21 cellular contexts compared by ENCODE assay signal in the genomic region with DNA sequence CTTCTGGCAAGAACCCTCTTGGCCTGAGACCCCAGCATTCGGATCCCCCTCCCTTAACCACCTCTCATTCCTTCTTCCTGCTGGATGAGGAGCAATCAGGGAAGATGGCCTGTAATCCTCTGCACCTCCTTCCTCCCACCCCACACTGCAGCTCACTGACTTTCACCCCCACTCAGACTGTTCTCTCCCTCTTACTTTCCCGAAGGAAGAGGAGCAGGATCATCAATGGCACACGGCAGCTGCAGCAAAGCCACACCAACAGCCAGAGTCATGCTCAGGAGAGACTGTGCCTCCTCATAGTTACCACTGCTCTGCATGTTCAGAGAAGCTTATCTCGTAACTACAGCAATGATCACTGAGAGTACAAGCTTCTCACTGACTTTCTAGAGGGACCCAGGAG. TPM values are rescaled to one million over a fixed set of nuclear protein-coding genes. Genes with fewer than 3 reads are reported as not detected.
DNase-seq lines count a peak whose midpoint lies in the region; ATAC-seq, FAIRE-seq and TF ChIP-seq lines count a peak whose summit lies in the region.
"Had no signal": no experiment of that assay in that cellular context is flagged by ENCODE, and none has a peak within 500 bp of the region (broad histone marks: within the 10 kb centered on the region; RNA-seq: fewer than 3 reads in every experiment).

No MANE protein-coding gene starts in this region.

- no peaks in the 10 kb centered on the region for H3K79me1 ChIP-seq in H9 (ENCODE audit: insufficient read depth, low read depth, low read length, poor library complexity, severe bottlenecking)

- peak; percentile 42 for DNase-seq in DMS 273 (lab: John Stamatoyannopoulos, UW; ENCODE audit: unreplicated experiment)
- no peak for DNase-seq in DMS 273 treated with DMSO at 0.1 percent for 48 hours (lab: John Stamatoyannopoulos, UW)
- DNase-seq in H9: no peak
- DNase-seq in astrocyte (ENCODE audit: low read depth): no peak
- DNase-seq in nephron progenitor cell: no peak
- no peak for DNase-seq in effector memory CD4-positive, alpha-beta T cell
- DNase-seq in NCI-H2171 treated with DMSO at 0.1 percent for 48 hours (lab: John Stamatoyannopoulos, UW): no peak
- DNase-seq in activated T-cell treated with anti-CD3 and anti-CD28 coated beads, Interleukin-2, amount 50 U/mL, for 72 hours: no peak
- DNase-seq: ACHN; CD4-positive, alpha-beta T cell; GM23248; HCEC 1CT; KG1; NCI-H510A; Peyer's patch; SW 1271 had no signal

- H3K9me3 Mint-ChIP-seq in H9 (no peaks in the 10 kb centered on the region), astrocyte (ENCODE audit: unreplicated experiment) (no peaks in the 10 kb centered on the region), nephron progenitor cell (no peaks in the 10 kb centered on the region)
- H3K9me3 Mint-ChIP-seq in activated T-cell treated with anti-CD3 and anti-CD28 coated beads, Interleukin-2, amount 50 U/mL, for 72 hours: no peaks in the 10 kb centered on the region
- H3K9me3 Mint-ChIP-seq: CD4-positive, alpha-beta T cell had no signal

- H3K36me3 Mint-ChIP-seq in H9 (ENCODE audit: insufficient read depth in 1 of 3, low read depth in 3 of 3) (peaks cover 4 to 38% (median 18%) of the 10 kb centered on the region in 3 experiments; a peak in 6 of 7 replicates), astrocyte (ENCODE audit: low read depth, unreplicated experiment) (peaks cover 19% of the 10 kb centered on the region), nephron progenitor cell (ENCODE audit: low read depth) (peaks cover 31% of the 10 kb centered on the region)
- no peaks in the 10 kb centered on the region for H3K36me3 Mint-ChIP-seq in activated T-cell treated with anti-CD3 and anti-CD28 coated beads, Interleukin-2, amount 50 U/mL, for 72 hours (ENCODE audit: insufficient read depth in 2 of 2)

- no peak for TF ChIP-seq CTCF in H9 (conservative IDR thresholded peaks at IDR 0.05)
- no peak for TF ChIP-seq CTCF in astrocyte (IDR thresholded peaks at IDR 0.05; ENCODE audit: insufficient read depth, low read depth, low read length)
- TF ChIP-seq CTCF in nephron progenitor cell (IDR thresholded peaks at IDR 0.05): no peak

- peaks cover 15% of the 10 kb centered on the region for H3K36me3 ChIP-seq in astrocyte (ENCODE audit: insufficient read depth, low read length)
- H3K36me3 ChIP-seq in effector memory CD4-positive, alpha-beta T cell (ENCODE audit: control insufficient read depth, insufficient read depth, low read length): no peaks in the 10 kb centered on the region
- H3K36me3 ChIP-seq: Peyer's patch had no signal

- no peak overlapping the region for H2BK120ac ChIP-seq in H9 (ENCODE audit: low read depth, low read length, poor library complexity, severe bottlenecking)

- H2BK15ac ChIP-seq in H9 (ENCODE audit: low read depth, low read length): no peak overlapping the region

- no peak overlapping the region for H3K4ac ChIP-seq in H9 (ENCODE audit: low read depth, low read length)

- no peak overlapping the region for H4K8ac ChIP-seq in H9 (replicated peaks; ENCODE audit: insufficient read length, low read depth, low read length)

- H4K20me1 ChIP-seq in H9 (ENCODE audit: control insufficient read depth, insufficient read depth, insufficient read length) (no peaks in the 10 kb centered on the region), astrocyte (ENCODE audit: insufficient read depth, low read length) (peaks cover 29% of the 10 kb centered on the region)

- H3K23me2 ChIP-seq in H9 (ENCODE audit: insufficient read length, low read depth, low read length, poor library complexity, severe bottlenecking): no peaks in the 10 kb centered on the region

- no peak overlapping the region for H2AK5ac ChIP-seq in H9 (ENCODE audit: insufficient read length, low read length)

- H4K5ac ChIP-seq in H9 (ENCODE audit: insufficient read length, low read depth, low read length): no peak overlapping the region

- H3K23ac ChIP-seq in H9 (ENCODE audit: insufficient read length, low read depth, low read length): no peak overlapping the region

- H3K4me1 Mint-ChIP-seq in H9: no peaks in the 10 kb centered on the region
- H3K4me1 Mint-ChIP-seq in astrocyte (ENCODE audit: low read depth, unreplicated experiment): no peaks in the 10 kb centered on the region
- no peaks in the 10 kb centered on the region for H3K4me1 Mint-ChIP-seq in nephron progenitor cell
- H3K4me1 Mint-ChIP-seq in activated T-cell treated with anti-CD3 and anti-CD28 coated beads, Interleukin-2, amount 50 U/mL, for 72 hours (ENCODE audit: low read depth): peaks cover 10% of the 10 kb centered on the region

- H2BK20ac ChIP-seq in H9 (ENCODE audit: low read depth, low read length, poor library complexity, severe bottlenecking): no peak overlapping the region

- H2AFZ ChIP-seq in H9 (ENCODE audit: low read length): no peak overlapping the region
- H2AFZ ChIP-seq in astrocyte (ENCODE audit: low read depth, low read length): no peak overlapping the region
- H2AFZ ChIP-seq: GM23248 had no signal

- no peak overlapping the region for H3K18ac ChIP-seq in H9 (ENCODE audit: insufficient read length, low read depth, low read length)

- no peak overlapping the region for H4K91ac ChIP-seq in H9 (ENCODE audit: insufficient read length, low read depth, low read length)

- H3K4me2 ChIP-seq in H9 (ENCODE audit: insufficient read depth, insufficient read length, low read length) (no peak overlapping the region), astrocyte (ENCODE audit: low read length) (no peak overlapping the region)

- no peak overlapping the region for H2BK5ac ChIP-seq in H9 (ENCODE audit: insufficient read length, low read length)

- H3K27ac ChIP-seq in H9 (ENCODE audit: insufficient read length, low read depth, low read length) (no peak overlapping the region), astrocyte (ENCODE audit: low read depth, low read length) (no peak overlapping the region)
- no peak overlapping the region for H3K27ac ChIP-seq in effector memory CD4-positive, alpha-beta T cell (ENCODE audit: insufficient read depth, low read length, poor library complexity, severe bottlenecking)
- H3K27ac ChIP-seq: 22Rv1, BLaER1, GM23248, Peyer's patch, SJSA1 had no signal

- no peak overlapping the region for H3T11ph ChIP-seq in H9 (ENCODE audit: low read length)

- no peaks in the 10 kb centered on the region for H3K79me2 ChIP-seq in H9 (ENCODE audit: insufficient read depth, low read length)
- no peaks in the 10 kb centered on the region for H3K79me2 ChIP-seq in astrocyte (ENCODE audit: insufficient read depth, low read length)

- H3K14ac ChIP-seq in H9 (ENCODE audit: insufficient read depth, low read length): no peak overlapping the region

- H3K9ac ChIP-seq in H9 (ENCODE audit: extremely low read depth, insufficient read length, low read length): no peak overlapping the region
- no peak overlapping the region for H3K9ac ChIP-seq in astrocyte (ENCODE audit: low read length)
- H3K9ac ChIP-seq: BLaER1, GM23248 had no signal

- no peak overlapping the region for H3K56ac ChIP-seq in H9 (ENCODE audit: insufficient read length, low read depth, low read length)

- no peak overlapping the region for H3K4me3 Mint-ChIP-seq in H9
- H3K4me3 Mint-ChIP-seq in astrocyte (ENCODE audit: unreplicated experiment): no peak overlapping the region
- H3K4me3 Mint-ChIP-seq in nephron progenitor cell: no peak overlapping the region
- no peak overlapping the region for H3K4me3 Mint-ChIP-seq in activated T-cell treated with anti-CD3 and anti-CD28 coated beads, Interleukin-2, amount 50 U/mL, for 72 hours
- H3K4me3 Mint-ChIP-seq: CD4-positive, alpha-beta T cell had no signal

- H3K4me1 ChIP-seq in H9 (ENCODE audit: insufficient read depth, low read length) (no peaks in the 10 kb centered on the region), astrocyte (ENCODE audit: insufficient read depth, low read length) (no peaks in the 10 kb centered on the region)
- H3K4me1 ChIP-seq in effector memory CD4-positive, alpha-beta T cell (ENCODE audit: control insufficient read depth, insufficient read depth, low read length, poor library complexity, severe bottlenecking): no peaks in the 10 kb centered on the region
- H3K4me1 ChIP-seq: Peyer's patch, SJSA1 had no signal

- H3K27me3 ChIP-seq in H9 (ENCODE audit: insufficient read depth, low read length): no peaks in the 10 kb centered on the region
- H3K27me3 ChIP-seq in astrocyte (ENCODE audit: insufficient read depth, low read length): no peaks in the 10 kb centered on the region
- H3K27me3 ChIP-seq in effector memory CD4-positive, alpha-beta T cell (replicated peaks; ENCODE audit: control insufficient read depth, insufficient read depth, low read length, poor library complexity, severe bottlenecking): no peaks in the 10 kb centered on the region
- H3K27me3 ChIP-seq: BLaER1, Peyer's patch, SJSA1 had no signal

- no peak for FAIRE-seq in astrocyte (lab: Jason Lieb, UNC)
- FAIRE-seq: G401.6, GM12892 had no signal

- WGBS in H9 (ENCODE audit: extremely low coverage, insufficient read length, low lambda C conversion rate): no CpG with 5 or more reads among the region's 4 CpGs

- H3K4me3 ChIP-seq in astrocyte (ENCODE audit: insufficient read depth, low read depth, low read length): no peak overlapping the region
- H3K4me3 ChIP-seq in effector memory CD4-positive, alpha-beta T cell (ENCODE audit: insufficient read depth, low read depth, low read length, poor library complexity, severe bottlenecking): no peak overlapping the region
- H3K4me3 ChIP-seq: BLaER1, GM23248, Peyer's patch, SJSA1 had no signal

- no peak overlapping the region for H2BK12ac ChIP-seq in H9 (ENCODE audit: insufficient read length, low read depth, low read length)

- H3K9me3 ChIP-seq in H9 (ENCODE audit: control insufficient read depth, low read depth, low read length) (no peaks in the 10 kb centered on the region), astrocyte (ENCODE audit: insufficient read depth, low read depth, low read length) (no peaks in the 10 kb centered on the region)
- H3K9me3 ChIP-seq in effector memory CD4-positive, alpha-beta T cell (ENCODE audit: control insufficient read depth, low read length): no peaks in the 10 kb centered on the region
- H3K9me3 ChIP-seq: BLaER1, Peyer's patch, SJSA1 had no signal

- H3K27ac Mint-ChIP-seq in H9 (peak overlapping the region in 2 of 3 experiments; percentile 62 to 74; a peak in 4 of 7 replicates), astrocyte (ENCODE audit: unreplicated experiment) (peak overlapping the region; percentile 80), nephron progenitor cell (peak overlapping the region; percentile 66)
- H3K27ac Mint-ChIP-seq in activated T-cell treated with anti-CD3 and anti-CD28 coated beads, Interleukin-2, amount 50 U/mL, for 72 hours: no peak overlapping the region
- H3K27ac Mint-ChIP-seq: CD4-positive, alpha-beta T cell had no signal

- ATAC-seq in activated T-cell treated with anti-CD3 and anti-CD28 coated beads, Interleukin-2, amount 50 U/mL, for 72 hours (replicated peaks in 1 of 2): no peak

- H3K27me3 Mint-ChIP-seq in H9 (ENCODE audit: low read depth) (no peaks in the 10 kb centered on the region), astrocyte (ENCODE audit: low read depth, unreplicated experiment) (no peaks in the 10 kb centered on the region), nephron progenitor cell (ENCODE audit: low read depth, poor library complexity) (peaks cover 3% of the 10 kb centered on the region)
- no peaks in the 10 kb centered on the region for H3K27me3 Mint-ChIP-seq in activated T-cell treated with anti-CD3 and anti-CD28 coated beads, Interleukin-2, amount 50 U/mL, for 72 hours (ENCODE audit: low read depth)
- H3K27me3 Mint-ChIP-seq: CD4-positive, alpha-beta T cell had no signal

RNA-seq across cellular contexts. Expression of a gene that starts 10.1 kb away (rescaled TPM):
- total RNA-seq in H9 (2021) (18.6 and 21.1 TPM in 2 replicates), astrocyte (17.1 and 21.8 TPM in 2 replicates)
- 10 to 100 TPM; 32.3 to 34.9 TPM for total RNA-seq in activated T-cell treated with anti-CD3 and anti-CD28 coated beads, Interleukin-2, amount 50 U/mL, for 72 hours

RNA-seq across cellular contexts. Expression of a gene that starts 20.4 kb away (rescaled TPM):
- total RNA-seq in H9 (2021) (3.7 and 4.1 TPM in 2 replicates), astrocyte (0.91 and 1.0 TPM in 2 replicates)
- total RNA-seq in activated T-cell treated with anti-CD3 and anti-CD28 coated beads, Interleukin-2, amount 50 U/mL, for 72 hours: 1 to 10 TPM; 1.4 to 1.8 TPM

RNA-seq across cellular contexts. Expression of a gene that starts 41.6 kb away (rescaled TPM):
- total RNA-seq in H9 (2021) (128 TPM in 2 replicates), astrocyte (77.0 and 90.5 TPM in 2 replicates)
- total RNA-seq in activated T-cell treated with anti-CD3 and anti-CD28 coated beads, Interleukin-2, amount 50 U/mL, for 72 hours: 10 to 100 TPM; 46.0 to 52.8 TPM

RNA-seq across cellular contexts. Expression of a gene that starts 45.7 kb away (rescaled TPM):
- total RNA-seq in H9 (2021) (105 and 109 TPM in 2 replicates), astrocyte (94.5 and 98.5 TPM in 2 replicates)
- total RNA-seq in activated T-cell treated with anti-CD3 and anti-CD28 coated beads, Interleukin-2, amount 50 U/mL, for 72 hours: 10 to 100 TPM; 18.4 to 19.7 TPM
